In genomic region chr3:135784557-135784956, GRCh38 we compare ENCODE assay signal across 13 cellular contexts.
DNase-seq lines count a peak whose midpoint lies in the region; ATAC-seq, FAIRE-seq and TF ChIP-seq lines count a peak whose summit lies in the region.
"Had no signal": no experiment of that assay in that cellular context is flagged by ENCODE, and none has a peak within 500 bp of the region (broad histone marks: within the 10 kb centered on the region; RNA-seq: fewer than 3 reads in every experiment).

No MANE protein-coding gene starts in this region.

- no peak for FAIRE-seq in GM12891 (lab: Jason Lieb, UNC)

- no peaks in the 10 kb centered on the region for H3K27me3 Mint-ChIP-seq in WTC11 (ENCODE audit: low read depth)

- H3K36me3 Mint-ChIP-seq in WTC11, result no peaks in the 10 kb centered on the region

- H3K27ac Mint-ChIP-seq in WTC11, result no peak overlapping the region

- no peaks in the 10 kb centered on the region for H3K4me1 Mint-ChIP-seq in WTC11

- CTCF ChIA-PET in WTC11 (lab: Charles Lee), result no interaction called here

- H3K9me3 Mint-ChIP-seq in WTC11, result no peaks in the 10 kb centered on the region

- DNase-seq in GM12891 (ENCODE audit: insufficient read length, low spot score) (peak; percentile 15), RPMI8226 (peak; percentile 20), AML-193 (lab: John Stamatoyannopoulos, UW) (no peak), WTC11 (ENCODE audit: low spot score) (no peak), ureter (ENCODE audit: low spot score) (no peak)
- DNase-seq: aorta; EL; H7; stimulated activated CD4-positive, alpha-beta T cell treated with anti-CD3 and anti-CD28 coated beads, Interleukin-12 subunit alpha, Interleukin-12 subunit beta, amount 100 ng/mL, for 4 hours; T-helper 2 cell had no signal

- POLR2A ChIA-PET in WTC11 (lab: Charles Lee), result no interaction called here

- ATAC-seq in GM21367 (IDR thresholded peaks at IDR 0.05; ENCODE audit: unreplicated experiment) (peak; percentile 92), HG03159 (IDR thresholded peaks at IDR 0.05; ENCODE audit: unreplicated experiment) (peak; percentile 95), HG03571 (IDR thresholded peaks at IDR 0.05; ENCODE audit: unreplicated experiment) (no peak), WTC11 (no peak)

- no peak overlapping the region for H3K4me3 Mint-ChIP-seq in WTC11

- TF ChIP-seq POLR2A in GM12891 (IDR thresholded peaks at IDR 0.05; ENCODE audit: low read depth, low read length), result no peak

- TF ChIP-seq CTCF in WTC11 (IDR thresholded peaks at IDR 0.05), result no peak

TF ChIP-seq in GM12891, 5 proteins besides CTCF, POLR2A, EP300 and RAD21:
- TF ChIP-seq SPI1 (IDR thresholded peaks at IDR 0.05; ENCODE audit: low read depth, low read length) (peak; percentile 89), POU2F2 (IDR thresholded peaks at IDR 0.05; ENCODE audit: low read depth, low read length) (no peak)

TF ChIP-seq in WTC11, 78 proteins besides CTCF, POLR2A, EP300 and RAD21:
- TF ChIP-seq ZNF317 (CRISPR knock-in tag; IDR thresholded peaks at IDR 0.05; ENCODE audit: borderline replicate concordance, low read depth) (no peak), FOXP4 (CRISPR knock-in tag; IDR thresholded peaks at IDR 0.05) (no peak), ZNF416 (CRISPR knock-in tag; IDR thresholded peaks at IDR 0.05) (no peak)
- TF ChIP-seq, protein P1, sequence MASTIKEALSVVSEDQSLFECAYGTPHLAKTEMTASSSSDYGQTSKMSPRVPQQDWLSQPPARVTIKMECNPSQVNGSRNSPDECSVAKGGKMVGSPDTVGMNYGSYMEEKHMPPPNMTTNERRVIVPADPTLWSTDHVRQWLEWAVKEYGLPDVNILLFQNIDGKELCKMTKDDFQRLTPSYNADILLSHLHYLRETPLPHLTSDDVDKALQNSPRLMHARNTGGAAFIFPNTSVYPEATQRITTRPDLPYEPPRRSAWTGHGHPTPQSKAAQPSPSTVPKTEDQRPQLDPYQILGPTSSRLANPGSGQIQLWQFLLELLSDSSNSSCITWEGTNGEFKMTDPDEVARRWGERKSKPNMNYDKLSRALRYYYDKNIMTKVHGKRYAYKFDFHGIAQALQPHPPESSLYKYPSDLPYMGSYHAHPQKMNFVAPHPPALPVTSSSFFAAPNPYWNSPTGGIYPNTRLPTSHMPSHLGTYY (CRISPR knock-in tag; IDR thresholded peaks at IDR 0.05), result no peak
TF ChIP-seq in WTC11: peak in this region for 0.

Comparison
In these comparisons a context has a peak if more than half of its experiments do, and no peak if none do; other contexts are left out.
1. DNase-seq: peak in GM12891 (single experiment) and RPMI8226 (single experiment); none in AML-193 (0 of 2), WTC11 (single experiment) and ureter (single experiment).
2. ATAC-seq: peak in GM21367 (single experiment) and HG03159 (single experiment); none in HG03571 (single experiment) and WTC11 (single experiment).